8 cellular contexts compared by ENCODE assay signal in the genomic region with DNA sequence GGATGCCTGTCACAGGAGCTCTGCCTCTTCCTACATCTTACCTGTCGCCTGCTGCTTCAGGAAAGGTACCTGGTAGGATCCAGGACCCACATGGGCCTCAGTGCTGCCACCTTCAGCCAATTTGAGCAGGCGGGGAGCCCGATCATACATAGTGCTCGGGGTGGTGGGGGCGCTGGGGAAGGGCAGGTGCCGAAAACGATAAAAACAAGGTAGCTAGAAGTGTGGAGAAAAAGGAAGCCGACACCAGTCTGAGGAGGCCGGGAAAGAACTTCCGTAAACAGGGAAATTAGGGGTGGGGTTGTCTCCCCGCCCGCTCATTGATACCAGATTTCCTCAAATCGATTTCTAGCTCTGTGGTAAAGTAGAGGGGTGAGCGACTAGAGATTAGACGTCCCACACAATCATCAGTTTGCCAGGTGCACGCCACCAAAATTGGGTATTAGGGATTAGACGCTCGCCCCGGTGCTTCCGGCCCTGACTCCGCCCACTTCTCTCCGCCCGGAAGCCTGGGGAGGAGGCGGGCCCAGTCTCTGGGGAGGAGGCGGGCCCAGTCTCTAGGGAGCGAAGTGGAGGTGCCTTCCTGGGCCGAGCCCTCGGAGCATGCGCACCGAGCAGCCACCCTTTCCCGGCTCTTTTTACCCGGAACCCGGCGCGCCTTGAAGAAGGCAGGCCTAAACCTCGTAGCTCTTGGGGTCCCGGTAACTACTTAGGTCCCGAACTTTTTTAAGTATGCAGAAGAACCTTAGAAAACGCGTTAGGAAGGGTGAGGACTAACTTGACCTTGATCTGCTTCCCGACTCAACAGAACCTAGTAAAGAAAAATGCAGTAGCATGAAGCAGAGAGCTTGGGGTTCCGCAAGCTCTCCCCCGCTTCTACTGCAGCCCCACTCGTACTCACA. TPM values are rescaled to one million over a fixed set of nuclear protein-coding genes. Genes with fewer than 3 reads are reported as not detected.
DNase-seq lines count a peak whose midpoint lies in the region; ATAC-seq and TF ChIP-seq lines count a peak whose summit lies in the region.

A gene (minus strand): TSS at position 476 of the 899 bp plus-strand sequence.

- no peaks in the 10 kb centered on the region for H3K36me3 ChIP-seq in GM23338 (ENCODE audit: insufficient read depth)
- no peaks in the 10 kb centered on the region for H3K36me3 ChIP-seq in neural progenitor cell
- H3K36me3 ChIP-seq in stomach smooth muscle (ENCODE audit: control insufficient read depth in 2 of 2, insufficient read depth in 2 of 2, low read length in 2 of 2), result no peaks in the 10 kb centered on the region

- DNase-seq in ELR (ENCODE audit: low read depth) (peak; percentile 93), GM23338 (ENCODE audit: low spot score) (peak; percentile 97), LNCaP clone FGC (ENCODE audit: low read depth) (peak; percentile 67), foreskin keratinocyte (peak; percentile 82 to 88), neural progenitor cell (ENCODE audit: low spot score) (peak; percentile 95)
- peak; percentile 86 for DNase-seq in activated gamma-delta T cell treated with anti-CD3 and anti-CD28 coated beads, Interleukin-2, amount 50 U/mL, for 16 hours (ENCODE audit: low read depth)

- H3K27me3 ChIP-seq in GM23338 (ENCODE audit: insufficient read depth) (no peaks in the 10 kb centered on the region), foreskin keratinocyte (no peaks in the 10 kb centered on the region), neural progenitor cell (no peaks in the 10 kb centered on the region), stomach smooth muscle (ENCODE audit: control insufficient read depth in 1 of 2, insufficient read depth in 2 of 2, low read length in 2 of 2) (no peaks in the 10 kb centered on the region)

- no peaks in the 10 kb centered on the region for H3K9me2 ChIP-seq in GM23338 (ENCODE audit: insufficient read depth)

- H3K27me3 Mint-ChIP-seq in GM23338 (ENCODE audit: insufficient read depth, low read depth, poor library complexity) (peaks cover 3% of the 10 kb centered on the region), neural progenitor cell (ENCODE audit: insufficient read depth, low read depth) (peaks cover 2% of the 10 kb centered on the region)

- no peaks in the 10 kb centered on the region for H3K9me3 Mint-ChIP-seq in GM23338
- H3K9me3 Mint-ChIP-seq in neural progenitor cell, result no peaks in the 10 kb centered on the region

- no peaks in the 10 kb centered on the region for H3K9me3 ChIP-seq in neural progenitor cell (ENCODE audit: low read depth)
- no peaks in the 10 kb centered on the region for H3K9me3 ChIP-seq in stomach smooth muscle (ENCODE audit: control insufficient read depth in 2 of 2, low read length in 2 of 2)

- peak; percentile 96 for ATAC-seq in GM23338
- ATAC-seq in foreskin keratinocyte, result peak; percentile 98

- H3K27ac ChIP-seq in GM23338 (ENCODE audit: low read depth), result peak within 1 kb of the TSS; percentile 97
- H3K27ac ChIP-seq in foreskin keratinocyte, result peak within 1 kb of the TSS; percentile 45
- peak within 1 kb of the TSS; percentile 44 for H3K27ac ChIP-seq in neural progenitor cell
- peak within 1 kb of the TSS; percentile 42 for H3K27ac ChIP-seq in stomach smooth muscle (ENCODE audit: low read length)

- H3K4me3 Mint-ChIP-seq in GM23338, result peak within 1 kb of the TSS; percentile 93
- peak within 1 kb of the TSS; percentile 91 for H3K4me3 Mint-ChIP-seq in neural progenitor cell

- H3K27ac Mint-ChIP-seq in GM23338, result peak within 1 kb of the TSS; percentile 98
- peak within 1 kb of the TSS; percentile 90 for H3K27ac Mint-ChIP-seq in neural progenitor cell

- TF ChIP-seq POLR2A in Raji (IDR thresholded peaks at IDR 0.05; ENCODE audit: insufficient read depth, low read depth, low read length), result peak; percentile 63; the same call in 1 of the 2 replicates

- peak within 1 kb of the TSS; percentile 68 for H3K4me3 ChIP-seq in GM23338
- peak within 1 kb of the TSS; percentile 79 for H3K4me3 ChIP-seq in LNCaP clone FGC (ENCODE audit: low read depth, low read length)
- H3K4me3 ChIP-seq in neural progenitor cell, result peak within 1 kb of the TSS; percentile 74
- peak within 1 kb of the TSS; percentile 80 to 83 for H3K4me3 ChIP-seq in stomach smooth muscle (ENCODE audit: low read length in 2 of 2)

- H3K4me1 ChIP-seq in GM23338 (ENCODE audit: insufficient read depth) (peaks cover 19% of the 10 kb centered on the region), foreskin keratinocyte (no peaks in the 10 kb centered on the region), neural progenitor cell (peaks cover 6% of the 10 kb centered on the region), stomach smooth muscle (ENCODE audit: control insufficient read depth, insufficient read depth, low read length) (no peaks in the 10 kb centered on the region)

- no peaks in the 10 kb centered on the region for H3K79me2 ChIP-seq in GM23338 (replicated peaks; ENCODE audit: insufficient read depth)
- no peaks in the 10 kb centered on the region for H3K79me2 ChIP-seq in neural progenitor cell (ENCODE audit: low read depth)

- peaks cover 14% of the 10 kb centered on the region for H3K4me1 Mint-ChIP-seq in GM23338
- peaks cover 10% of the 10 kb centered on the region for H3K4me1 Mint-ChIP-seq in neural progenitor cell

- H4K20me1 ChIP-seq in GM23338 (replicated peaks; ENCODE audit: insufficient read depth) (no peaks in the 10 kb centered on the region), neural progenitor cell (ENCODE audit: low read depth) (no peaks in the 10 kb centered on the region)

- no peaks in the 10 kb centered on the region for H3F3A ChIP-seq in GM23338 (replicated peaks; ENCODE audit: low read depth)
- H3F3A ChIP-seq in neural progenitor cell (ENCODE audit: low read depth), result peaks cover 12% of the 10 kb centered on the region

- TF ChIP-seq CTCF in GM23338 (conservative IDR thresholded peaks at IDR 0.05; ENCODE audit: low read depth in 2 of 2) (peak; percentile 67 to 80), LNCaP clone FGC (IDR thresholded peaks at IDR 0.05; ENCODE audit: control insufficient read depth, extremely low read depth, insufficient read depth) (peak; percentile 72), foreskin keratinocyte (conservative IDR thresholded peaks at IDR 0.05) (peak; percentile 78), neural progenitor cell (IDR thresholded peaks at IDR 0.05) (peak; percentile 52)

- H2AFZ ChIP-seq in GM23338 (peak within 1 kb of the TSS; percentile 93), neural progenitor cell (replicated peaks) (peak within 1 kb of the TSS; percentile 98)

- peak within 1 kb of the TSS; percentile 80 for H3K4me2 ChIP-seq in GM23338
- peak within 1 kb of the TSS; percentile 91 for H3K4me2 ChIP-seq in neural progenitor cell

- H3K36me3 Mint-ChIP-seq in GM23338 (ENCODE audit: low read depth) (no peaks in the 10 kb centered on the region), neural progenitor cell (no peaks in the 10 kb centered on the region)

- H3K9ac ChIP-seq in neural progenitor cell (peak within 1 kb of the TSS; percentile 44), stomach smooth muscle (ENCODE audit: low read length in 2 of 2) (peak within 1 kb of the TSS; percentile 70 to 87)

TF ChIP-seq in GM23338, 12 proteins besides CTCF, POLR2A, EP300 and RAD21:
- TF ChIP-seq EZH2 (IDR thresholded peaks at IDR 0.05; ENCODE audit: low read depth, unreplicated experiment) (no peak), POLR2AphosphoS5 (IDR thresholded peaks at IDR 0.05; ENCODE audit: low read depth) (peak; percentile 84)

RNA-seq across cellular contexts. Expression of the gene that starts here (rescaled TPM):
- 0.17 TPM in 1 of 2 replicates, not detected in the other for total RNA-seq in GM23338 (2014; rRNA removed; shearing (Covaris generic))
- polyA plus RNA-seq in GM23338 (2016; fragmentation: Nextera tagmentation; extraction: Ambion mirVana) (0.14 and 0.32 TPM in 2 replicates), foreskin keratinocyte (0.04 TPM in 1 of 2 replicates, not detected in the other)
- total RNA-seq in foreskin keratinocyte (0.07 TPM in 1 of 2 replicates, not detected in the other), neural progenitor cell (ENCODE audit: low replicate concordance) (0.06 and 0.99 TPM in 2 replicates)

Comparison
In these comparisons a context has a peak if more than half of its experiments do, and no peak if none do; other contexts are left out.
1. Peak in every context shown above with its lines: DNase-seq, ATAC-seq, H3K4me3 ChIP-seq and H3K27ac ChIP-seq.
2. Peak in DNase-seq, ATAC-seq, H3K4me3 ChIP-seq, H3K27ac ChIP-seq and H3K4me2 ChIP-seq in GM23338; RNA of the gene not detected or under 1 TPM.
3. Peak in DNase-seq, ATAC-seq and H3K27ac ChIP-seq in foreskin keratinocyte; RNA of the gene not detected or under 1 TPM.
4. Peak in DNase-seq, H3K4me3 ChIP-seq, H3K27ac ChIP-seq, H3K9ac ChIP-seq and H3K4me2 ChIP-seq in neural progenitor cell; RNA of the gene not detected or under 1 TPM.
5. H3K27ac ChIP-seq: peak in every context shown above with its lines; median percentile 97 in GM23338; 45 in foreskin keratinocyte; 44 in neural progenitor cell; 42 in stomach smooth muscle.